Comparison of ENCODE assay signal across 32 cellular contexts in genomic region chr2:128573531-128573930, GRCh38.
DNase-seq lines count a peak whose midpoint lies in the region; ATAC-seq and TF ChIP-seq lines count a peak whose summit lies in the region.
"Had no signal": no experiment of that assay in that cellular context is flagged by ENCODE, and none has a peak within 500 bp of the region (broad histone marks: within the 10 kb centered on the region; RNA-seq: fewer than 3 reads in every experiment).

No MANE protein-coding gene starts in this region.

- H3K9me3 ChIP-seq in sigmoid colon = no peaks in the 10 kb centered on the region
- H3K9me3 ChIP-seq: BE2C had no signal

- no peak overlapping the region for H3K27ac Mint-ChIP-seq in activated CD8-positive, alpha-beta T cell treated with anti-CD3 and anti-CD28 coated beads, Interleukin-2, amount 10 ng/mL, durations not matched to agents 7 days and 5 days
- no peak overlapping the region for H3K27ac Mint-ChIP-seq in activated CD8-positive, alpha-beta T cell treated with anti-CD3 and anti-CD28 coated beads for 36 hours
- peak overlapping the region in 1 of 2 donors; percentile 31 for H3K27ac Mint-ChIP-seq in stimulated activated naive CD8-positive, alpha-beta T cell treated with anti-CD3 and anti-CD28 coated beads, Interleukin-15, amount 100 ng/mL, for 72 hours
- H3K27ac Mint-ChIP-seq: H9 had no signal

- 75 to 89% methylated on average over 4 of the region's 4 CpGs for WGBS in sigmoid colon, 2 donors

- CTCF ChIA-PET in activated CD8-positive, alpha-beta T cell treated with anti-CD3 and anti-CD28 coated beads, Interleukin-2, amount 10 ng/mL, durations not matched to agents 7 days and 5 days (lab: Charles Lee) = no interaction called here
- CTCF ChIA-PET in activated CD8-positive, alpha-beta T cell treated with anti-CD3 and anti-CD28 coated beads for 36 hours (lab: Charles Lee) = no interaction called here

- no peak overlapping the region for H3K4me3 ChIP-seq in sigmoid colon
- H3K4me3 ChIP-seq: GM12878, GM23248, K562 had no signal

- H3K27ac ChIP-seq in sigmoid colon = no peak overlapping the region
- H3K27ac ChIP-seq: GM23248 had no signal

- DNase-seq in activated CD8-positive, alpha-beta T cell treated with anti-CD3 and anti-CD28 coated beads, Interleukin-2, amount 10 ng/mL, durations not matched to agents 7 days and 5 days = peak; percentile 0
- DNase-seq in activated CD8-positive, alpha-beta T cell treated with anti-CD3 and anti-CD28 coated beads for 36 hours = no peak
- no peak for DNase-seq in stimulated activated naive CD8-positive, alpha-beta T cell treated with anti-CD3 and anti-CD28 coated beads, Interleukin-15, amount 100 ng/mL, for 72 hours
- no peak for DNase-seq in stimulated activated naive CD8-positive, alpha-beta T cell treated with anti-CD3 and anti-CD28 coated beads, Interleukin-15, Interleukin-2, amounts not matched to agents 100 U/mL and 50 U/mL, for 24 hours
- DNase-seq in sigmoid colon = peak; percentile 41
- DNase-seq in HuH-7 (ENCODE audit: low spot score) = no peak
- DNase-seq: 8988T; ACHN; BE2C; CD8-positive, alpha-beta memory T cell; DMS 273 treated with DMSO at 0.1 percent for 48 hours; DMS79; EL; GDM1; GM23248; H9; Kasumi-1; NCI-H1092 treated with DMSO at 0.1 percent for 48 hours; NCI-H1436; NCI-H187; NCI-H2081 treated with DMSO at 0.1 percent for 48 hours; NCI-H2171; NCI-H226; NCI-H510A; NCI-H69; RPMI8226; SHP77 treated with DMSO at 0.1 percent for 48 hours had no signal

- no peak for TF ChIP-seq POLR2A in sigmoid colon (IDR thresholded peaks at IDR 0.05)

- intact Hi-C loops in activated CD8-positive, alpha-beta T cell treated with anti-CD3 and anti-CD28 coated beads for 36 hours (cut with micrococcal nuclease) = no loop called here
- intact Hi-C loops in sigmoid colon (cut with DNase I) = no loop called here

- H3K4me1 ChIP-seq in sigmoid colon = no peaks in the 10 kb centered on the region
- H3K4me1 ChIP-seq: BE2C had no signal

- TF ChIP-seq CTCF in activated CD8-positive, alpha-beta T cell treated with anti-CD3 and anti-CD28 coated beads for 36 hours (IDR thresholded peaks at IDR 0.05) = no peak
- no peak for TF ChIP-seq CTCF in sigmoid colon (IDR thresholded peaks at IDR 0.05)

- ATAC-seq in activated CD8-positive, alpha-beta T cell treated with anti-CD3 and anti-CD28 coated beads, Interleukin-2, amount 10 ng/mL, durations not matched to agents 7 days and 5 days = no peak
- no peak for ATAC-seq in activated CD8-positive, alpha-beta T cell treated with anti-CD3 and anti-CD28 coated beads for 36 hours
- ATAC-seq in stimulated activated naive CD8-positive, alpha-beta T cell treated with anti-CD3 and anti-CD28 coated beads, Interleukin-15, amount 100 ng/mL, for 72 hours = peak; percentile 53
- ATAC-seq in stimulated activated naive CD8-positive, alpha-beta T cell treated with anti-CD3 and anti-CD28 coated beads, Interleukin-15, Interleukin-2, amounts not matched to agents 100 U/mL and 50 U/mL, for 24 hours = no peak
- ATAC-seq in GM19452 (IDR thresholded peaks at IDR 0.05; ENCODE audit: unreplicated experiment) = no peak
- ATAC-seq: GM12878, HepG2, K562 had no signal

- H3K27me3 Mint-ChIP-seq in activated CD8-positive, alpha-beta T cell treated with anti-CD3 and anti-CD28 coated beads, Interleukin-2, amount 10 ng/mL, durations not matched to agents 7 days and 5 days (ENCODE audit: low read depth) = peaks cover 12% of the 10 kb centered on the region
- no peaks in the 10 kb centered on the region for H3K27me3 Mint-ChIP-seq in activated CD8-positive, alpha-beta T cell treated with anti-CD3 and anti-CD28 coated beads for 36 hours
- H3K27me3 Mint-ChIP-seq in stimulated activated naive CD8-positive, alpha-beta T cell treated with anti-CD3 and anti-CD28 coated beads, Interleukin-15, amount 100 ng/mL, for 72 hours = peaks cover 10% of the 10 kb centered on the region

- H3K36me3 ChIP-seq in sigmoid colon = no peaks in the 10 kb centered on the region
- H3K36me3 ChIP-seq: BE2C had no signal

- no peaks in the 10 kb centered on the region for H3K4me1 Mint-ChIP-seq in activated CD8-positive, alpha-beta T cell treated with anti-CD3 and anti-CD28 coated beads, Interleukin-2, amount 10 ng/mL, durations not matched to agents 7 days and 5 days (ENCODE audit: low read depth)
- no peaks in the 10 kb centered on the region for H3K4me1 Mint-ChIP-seq in activated CD8-positive, alpha-beta T cell treated with anti-CD3 and anti-CD28 coated beads for 36 hours (ENCODE audit: low read depth)
- H3K4me1 Mint-ChIP-seq in stimulated activated naive CD8-positive, alpha-beta T cell treated with anti-CD3 and anti-CD28 coated beads, Interleukin-15, amount 100 ng/mL, for 72 hours = no peaks in the 10 kb centered on the region
- H3K4me1 Mint-ChIP-seq: CD8-positive, alpha-beta memory T cell had no signal

- TF ChIP-seq EP300 in sigmoid colon (IDR thresholded peaks at IDR 0.05) = no peak

- no peaks in the 10 kb centered on the region for H3K36me3 Mint-ChIP-seq in activated CD8-positive, alpha-beta T cell treated with anti-CD3 and anti-CD28 coated beads, Interleukin-2, amount 10 ng/mL, durations not matched to agents 7 days and 5 days (ENCODE audit: low read depth)
- no peaks in the 10 kb centered on the region for H3K36me3 Mint-ChIP-seq in activated CD8-positive, alpha-beta T cell treated with anti-CD3 and anti-CD28 coated beads for 36 hours (ENCODE audit: low read depth)
- H3K36me3 Mint-ChIP-seq: CD14-positive monocyte; CD8-positive, alpha-beta memory T cell had no signal

- POLR2A ChIA-PET in activated CD8-positive, alpha-beta T cell treated with anti-CD3 and anti-CD28 coated beads, Interleukin-2, amount 10 ng/mL, durations not matched to agents 7 days and 5 days (lab: Charles Lee) = no interaction called here
- POLR2A ChIA-PET in activated CD8-positive, alpha-beta T cell treated with anti-CD3 and anti-CD28 coated beads for 36 hours (lab: Charles Lee) = no interaction called here

- no peak overlapping the region for H3K4me3 Mint-ChIP-seq in activated CD8-positive, alpha-beta T cell treated with anti-CD3 and anti-CD28 coated beads, Interleukin-2, amount 10 ng/mL, durations not matched to agents 7 days and 5 days
- no peak overlapping the region for H3K4me3 Mint-ChIP-seq in activated CD8-positive, alpha-beta T cell treated with anti-CD3 and anti-CD28 coated beads for 36 hours
- no peak overlapping the region for H3K4me3 Mint-ChIP-seq in stimulated activated naive CD8-positive, alpha-beta T cell treated with anti-CD3 and anti-CD28 coated beads, Interleukin-15, amount 100 ng/mL, for 72 hours
- H3K4me3 Mint-ChIP-seq: CD14-positive monocyte; CD8-positive, alpha-beta memory T cell; H9 had no signal

- no peaks in the 10 kb centered on the region for H3K9me3 Mint-ChIP-seq in activated CD8-positive, alpha-beta T cell treated with anti-CD3 and anti-CD28 coated beads, Interleukin-2, amount 10 ng/mL, durations not matched to agents 7 days and 5 days (ENCODE audit: insufficient read depth)
- no peaks in the 10 kb centered on the region for H3K9me3 Mint-ChIP-seq in activated CD8-positive, alpha-beta T cell treated with anti-CD3 and anti-CD28 coated beads for 36 hours
- H3K9me3 Mint-ChIP-seq in stimulated activated naive CD8-positive, alpha-beta T cell treated with anti-CD3 and anti-CD28 coated beads, Interleukin-15, amount 100 ng/mL, for 72 hours = no peaks in the 10 kb centered on the region
- H3K9me3 Mint-ChIP-seq: CD14-positive monocyte; CD8-positive, alpha-beta memory T cell; H9 had no signal

- no peaks in the 10 kb centered on the region for H3K27me3 ChIP-seq in sigmoid colon
- H3K27me3 ChIP-seq: BE2C had no signal

Comparison
In these comparisons a context has a peak if more than half of its experiments do, and no peak if none do; other contexts are left out.
1. DNase-seq: peak in activated CD8-positive, alpha-beta T cell treated with anti-CD3 and anti-CD28 coated beads, Interleukin-2, amount 10 ng/mL, durations not matched to agents 7 days and 5 days (single experiment) and sigmoid colon (single experiment); none in activated CD8-positive, alpha-beta T cell treated with anti-CD3 and anti-CD28 coated beads for 36 hours (single experiment), stimulated activated naive CD8-positive, alpha-beta T cell treated with anti-CD3 and anti-CD28 coated beads, Interleukin-15, amount 100 ng/mL, for 72 hours (0 of 2), stimulated activated naive CD8-positive, alpha-beta T cell treated with anti-CD3 and anti-CD28 coated beads, Interleukin-15, Interleukin-2, amounts not matched to agents 100 U/mL and 50 U/mL, for 24 hours (single experiment) and HuH-7 (single experiment).